ENCODE assay signal across 10 cellular contexts in genomic region chr14:35399083-35399807, GRCh38. TPM values are rescaled to one million over a fixed set of nuclear protein-coding genes. Genes with fewer than 3 reads are reported as not detected.
DNase-seq lines count a peak whose midpoint lies in the region; ATAC-seq and TF ChIP-seq lines count a peak whose summit lies in the region.
"Had no signal": no experiment of that assay in that cellular context is flagged by ENCODE, and none has a peak within 500 bp of the region (broad histone marks: within the 10 kb centered on the region; RNA-seq: fewer than 3 reads in every experiment).

No MANE protein-coding gene starts in this region.

- H3K27ac Mint-ChIP-seq in central memory CD8-positive, alpha-beta T cell (ENCODE audit: low read depth), result peak overlapping the region; percentile 99
- H3K27ac Mint-ChIP-seq in natural killer cell treated with Interleukin-12 subunit alpha and Interleukin-12 subunit beta and Interleukin-15 and Interleukin-18, amount 100 ng/mL, for 72 hours, result peak overlapping the region; percentile 98 to 99
- no peak overlapping the region for H3K27ac Mint-ChIP-seq in nephron progenitor cell

- no peak for ATAC-seq in central memory CD8-positive, alpha-beta T cell (replicated peaks; ENCODE audit: extremely low read depth, poor library complexity, severe bottlenecking)
- peak in 1 of 2 donors; percentile 1 for ATAC-seq in natural killer cell treated with Interleukin-12 subunit alpha and Interleukin-12 subunit beta and Interleukin-15 and Interleukin-18, amount 100 ng/mL, for 72 hours
- ATAC-seq: PC-3 had no signal

- DNase-seq in stimulated activated CD4-positive, alpha-beta T cell treated with anti-CD3 and anti-CD28 coated beads, TNF-alpha, amount 100 ng/mL, for 1 hour (ENCODE audit: low read depth in 3 of 3, low spot score in 1 of 3), result peak in 2 of 3 donors; percentile 31 to 32
- no peak for DNase-seq in stimulated activated CD4-positive, alpha-beta T cell treated with anti-CD3 and anti-CD28 coated beads, Interleukin-4, amount 100 ng/mL, for 24 hours
- DNase-seq in central memory CD8-positive, alpha-beta T cell (ENCODE audit: low spot score in 2 of 2), result no peak
- no peak for DNase-seq in natural killer cell treated with Interleukin-12 subunit alpha and Interleukin-12 subunit beta and Interleukin-15 and Interleukin-18, amount 100 ng/mL, for 72 hours (ENCODE audit: low spot score)
- DNase-seq in effector CD8-positive, alpha-beta T cell (lab: John Stamatoyannopoulos, UW), result no peak
- DNase-seq in NCI-H748 (lab: John Stamatoyannopoulos, UW; ENCODE audit: unreplicated experiment), result no peak
- no peak for DNase-seq in nephron progenitor cell
- no peak for DNase-seq in NCI-H1092 (lab: John Stamatoyannopoulos, UW)
- DNase-seq: Kasumi-1, PC-3 had no signal

- no peaks in the 10 kb centered on the region for H3K9me3 Mint-ChIP-seq in central memory CD8-positive, alpha-beta T cell
- no peaks in the 10 kb centered on the region for H3K9me3 Mint-ChIP-seq in natural killer cell treated with Interleukin-12 subunit alpha and Interleukin-12 subunit beta and Interleukin-15 and Interleukin-18, amount 100 ng/mL, for 72 hours
- no peaks in the 10 kb centered on the region for H3K9me3 Mint-ChIP-seq in nephron progenitor cell

- H3K27me3 Mint-ChIP-seq in central memory CD8-positive, alpha-beta T cell, result no peaks in the 10 kb centered on the region
- no peaks in the 10 kb centered on the region for H3K27me3 Mint-ChIP-seq in natural killer cell treated with Interleukin-12 subunit alpha and Interleukin-12 subunit beta and Interleukin-15 and Interleukin-18, amount 100 ng/mL, for 72 hours
- H3K27me3 Mint-ChIP-seq in nephron progenitor cell (ENCODE audit: low read depth, poor library complexity), result no peaks in the 10 kb centered on the region

- H3K4me1 Mint-ChIP-seq in central memory CD8-positive, alpha-beta T cell, result peaks cover 39% of the 10 kb centered on the region
- H3K4me1 Mint-ChIP-seq in natural killer cell treated with Interleukin-12 subunit alpha and Interleukin-12 subunit beta and Interleukin-15 and Interleukin-18, amount 100 ng/mL, for 72 hours (ENCODE audit: low read depth in 2 of 2), result peaks cover 50 to 51% of the 10 kb centered on the region in 2 donors
- peaks cover 48% of the 10 kb centered on the region for H3K4me1 Mint-ChIP-seq in nephron progenitor cell

- H3K4me3 Mint-ChIP-seq in central memory CD8-positive, alpha-beta T cell, result no peak overlapping the region
- H3K4me3 Mint-ChIP-seq in natural killer cell treated with Interleukin-12 subunit alpha and Interleukin-12 subunit beta and Interleukin-15 and Interleukin-18, amount 100 ng/mL, for 72 hours, result peak overlapping the region; percentile 61
- no peak overlapping the region for H3K4me3 Mint-ChIP-seq in nephron progenitor cell

- no peak for TF ChIP-seq CTCF in nephron progenitor cell (IDR thresholded peaks at IDR 0.05)

- H3K36me3 Mint-ChIP-seq in central memory CD8-positive, alpha-beta T cell (ENCODE audit: insufficient read depth), result peaks cover 57% of the 10 kb centered on the region
- peaks cover 31% of the 10 kb centered on the region for H3K36me3 Mint-ChIP-seq in natural killer cell treated with Interleukin-12 subunit alpha and Interleukin-12 subunit beta and Interleukin-15 and Interleukin-18, amount 100 ng/mL, for 72 hours
- peaks cover 42% of the 10 kb centered on the region for H3K36me3 Mint-ChIP-seq in nephron progenitor cell (ENCODE audit: low read depth)

RNA-seq across cellular contexts. Expression of gene NFKBIA, which starts 5.3 kb away (rescaled TPM):
- 1,000 to 10,000 TPM; 1,092 to 1,804 TPM for total RNA-seq in natural killer cell treated with Interleukin-12 subunit alpha and Interleukin-12 subunit beta and Interleukin-15 and Interleukin-18, amount 100 ng/mL, for 72 hours

Comparison
In these comparisons a context has a peak if more than half of its experiments do, and no peak if none do; other contexts are left out.
1. DNase-seq: peak in stimulated activated CD4-positive, alpha-beta T cell treated with anti-CD3 and anti-CD28 coated beads, TNF-alpha, amount 100 ng/mL, for 1 hour (2 of 3); none in stimulated activated CD4-positive, alpha-beta T cell treated with anti-CD3 and anti-CD28 coated beads, Interleukin-4, amount 100 ng/mL, for 24 hours (single experiment), central memory CD8-positive, alpha-beta T cell (0 of 2), natural killer cell treated with Interleukin-12 subunit alpha and Interleukin-12 subunit beta and Interleukin-15 and Interleukin-18, amount 100 ng/mL, for 72 hours (single experiment), effector CD8-positive, alpha-beta T cell (single experiment), NCI-H748 (single experiment), nephron progenitor cell (single experiment) and NCI-H1092 (single experiment).